7 cellular contexts compared by ENCODE assay signal in genomic region chr12:122975790-122976647, GRCh38. TPM values are rescaled to one million over a fixed set of nuclear protein-coding genes. Genes with fewer than 3 reads are reported as not detected.
A peak's percentile ranks its signal among the peaks of the same experiment; 100 is the strongest.
DNase-seq lines count a peak whose midpoint lies in the region; ATAC-seq and TF ChIP-seq lines count a peak whose summit lies in the region.

No MANE protein-coding gene starts in this region.

- H3K36me3 ChIP-seq in H7 (replicated peaks; ENCODE audit: control insufficient read depth, insufficient read depth, low read length) (no peaks in the 10 kb centered on the region), prostate gland (no peaks in the 10 kb centered on the region)

- H3K27me3 ChIP-seq in H7 (ENCODE audit: control insufficient read depth, insufficient read depth, low read length) (no peaks in the 10 kb centered on the region), prostate gland (replicated peaks; ENCODE audit: insufficient read depth) (no peaks in the 10 kb centered on the region)

- TF ChIP-seq POLR2A in erythroblast (IDR thresholded peaks at IDR 0.05; ENCODE audit: low read length) (no peak), prostate gland (IDR thresholded peaks at IDR 0.05) (no peak)

- 7% methylated on average over 8 of the region's 8 CpGs for WGBS in prostate gland

- DNase-seq in H7 (no peak), RPMI8226 (peak; percentile 33), erythroblast (lab: John Stamatoyannopoulos, UW) (peak; percentile 82 to 83), prostate gland (ENCODE audit: low spot score) (no peak), SKM-1 treated with dmso at 0.1 percent for 144 hours (lab: John Stamatoyannopoulos, UW; ENCODE audit: unreplicated experiment) (no peak), anterior cingulate cortex (lab: John Stamatoyannopoulos, UW) (no peak)

- H3K4me1 ChIP-seq in prostate gland (replicated peaks) = peaks cover 24% of the 10 kb centered on the region

- no peaks in the 10 kb centered on the region for H3K9me3 ChIP-seq in prostate gland

- intact Hi-C loops in prostate gland (cut with DNase I) = no loop called here

- H3K4me3 ChIP-seq in H7 (ENCODE audit: insufficient read depth, low read depth, low read length) (peak overlapping the region; percentile 95), prostate gland (peak overlapping the region; percentile 78 to 98)

- no peak for ATAC-seq in HG03378 (IDR thresholded peaks at IDR 0.05; ENCODE audit: unreplicated experiment)

- H3K27ac ChIP-seq in prostate gland = peak overlapping the region; percentile 96 to 97

- no peak for TF ChIP-seq CTCF in prostate gland (IDR thresholded peaks at IDR 0.05)

RNA-seq across cellular contexts. Expression of gene OGFOD2, which starts 1.0 kb away (rescaled TPM):
- total RNA-seq in H7 (2014; rRNA removed; shearing (Covaris generic)) = 17.8 and 23.4 TPM in 2 replicates
- total RNA-seq in prostate gland = 10 to 100 TPM; 26.3 to 27.6 TPM

RNA-seq across cellular contexts. Expression of gene ARL6IP4, which starts 4.5 kb away (rescaled TPM):
- 203 and 220 TPM in 2 replicates for total RNA-seq in H7 (2014; rRNA removed; shearing (Covaris generic))
- 100 to 1,000 TPM; 232 to 257 TPM for total RNA-seq in prostate gland

RNA-seq across cellular contexts. Expression of gene ABCB9, which starts 9.8 kb away (rescaled TPM):
- 1.7 and 3.0 TPM in 2 replicates for total RNA-seq in H7 (2014; rRNA removed; shearing (Covaris generic))
- 10 to 100 TPM in 1 of 2 donors, 1 to 10 TPM in 1; 8.2 to 50.0 TPM for total RNA-seq in prostate gland

Comparison
In these comparisons a context has a peak if more than half of its experiments do, and no peak if none do; other contexts are left out.
1. DNase-seq: peak in RPMI8226 (single experiment) and erythroblast (2 of 2); none in H7 (single experiment), prostate gland (single experiment), SKM-1 treated with dmso at 0.1 percent for 144 hours (single experiment) and anterior cingulate cortex (0 of 58).